ENCODE assay signal across 13 cellular contexts in the genomic region with DNA sequence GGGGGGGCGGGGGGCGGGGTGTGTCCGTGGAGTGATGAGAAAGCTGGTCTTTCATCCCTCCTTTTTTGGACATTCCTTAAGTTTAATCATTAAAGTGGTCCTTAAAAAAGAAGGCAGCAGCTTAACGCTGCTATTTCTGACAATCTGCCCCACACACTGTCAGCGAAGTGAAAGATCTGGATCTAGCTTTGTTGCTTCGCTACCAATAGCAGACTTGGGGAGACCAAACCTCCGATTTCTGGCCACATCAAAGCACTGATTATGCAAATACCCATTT. TPM values are rescaled to one million over a fixed set of nuclear protein-coding genes. Genes with fewer than 3 reads are reported as not detected.
DNase-seq lines count a peak whose midpoint lies in the region; ATAC-seq and TF ChIP-seq lines count a peak whose summit lies in the region.
"Had no signal": no experiment of that assay in that cellular context is flagged by ENCODE, and none has a peak within 500 bp of the region (broad histone marks: within the 10 kb centered on the region; RNA-seq: fewer than 3 reads in every experiment).

No MANE protein-coding gene starts in this region.

- intact Hi-C loops in tibial artery (cut with DNase I; ENCODE audit: low total_unique reads), result no loop called here

- H3K27ac ChIP-seq in tibial artery (no peak overlapping the region), substantia nigra (ENCODE audit: low read depth, low read length, poor library complexity, severe bottlenecking) (no peak overlapping the region)
- H3K27ac ChIP-seq: C4-2B had no signal

- peaks cover 96% of the 10 kb centered on the region for H3K27me3 Mint-ChIP-seq in activated naive CD4-positive, alpha-beta T cell treated with anti-CD3 and anti-CD28 coated beads, Interleukin-2, amount 10 ng/mL, durations not matched to agents 7 days and 5 days
- peaks cover 27 to 62% (median 34%) of the 10 kb centered on the region in 3 donors for H3K27me3 Mint-ChIP-seq in immature natural killer cell (ENCODE audit: low read depth in 3 of 3)

- TF ChIP-seq CTCF in WI38 (IDR thresholded peaks at IDR 0.05; ENCODE audit: low read depth, low read length) (no peak), tibial artery (IDR thresholded peaks at IDR 0.05) (no peak)

- peaks cover 7% of the 10 kb centered on the region for H3K36me3 Mint-ChIP-seq in activated naive CD4-positive, alpha-beta T cell treated with anti-CD3 and anti-CD28 coated beads, Interleukin-2, amount 10 ng/mL, durations not matched to agents 7 days and 5 days
- H3K36me3 Mint-ChIP-seq in activated naive CD4-positive, alpha-beta T cell treated with anti-CD3 and anti-CD28 coated beads, Interleukin-2, amount 50 U/mL, for 72 hours, result peaks cover 12 to 15% of the 10 kb centered on the region in 2 donors
- H3K36me3 Mint-ChIP-seq in immature natural killer cell, result no peaks in the 10 kb centered on the region

- H3K27ac Mint-ChIP-seq in activated naive CD4-positive, alpha-beta T cell treated with anti-CD3 and anti-CD28 coated beads, Interleukin-2, amount 10 ng/mL, durations not matched to agents 7 days and 5 days, result peak overlapping the region; percentile 3
- no peak overlapping the region for H3K27ac Mint-ChIP-seq in activated naive CD4-positive, alpha-beta T cell treated with anti-CD3 and anti-CD28 coated beads, Interleukin-2, amount 50 U/mL, for 72 hours
- H3K27ac Mint-ChIP-seq in immature natural killer cell, result no peak overlapping the region

- CTCF ChIA-PET in activated naive CD4-positive, alpha-beta T cell treated with anti-CD3 and anti-CD28 coated beads, Interleukin-2, amount 10 ng/mL, durations not matched to agents 7 days and 5 days (lab: Charles Lee), result interaction anchor here (0.9 to 1.7 kb wide), 4 partner anchors 11 to 293 kb away, joined by 4 to 15 read pairs (median 5); no protein-coding TSS in a partner anchor

- no peaks in the 10 kb centered on the region for H3K9me3 Mint-ChIP-seq in activated naive CD4-positive, alpha-beta T cell treated with anti-CD3 and anti-CD28 coated beads, Interleukin-2, amount 10 ng/mL, durations not matched to agents 7 days and 5 days
- peaks cover 6 to 7% of the 10 kb centered on the region in 2 donors for H3K9me3 Mint-ChIP-seq in activated naive CD4-positive, alpha-beta T cell treated with anti-CD3 and anti-CD28 coated beads, Interleukin-2, amount 50 U/mL, for 72 hours
- peaks cover 0 to 12% (median 1%) of the 10 kb centered on the region in 6 donors for H3K9me3 Mint-ChIP-seq in immature natural killer cell

- no peaks in the 10 kb centered on the region for H3K9me3 ChIP-seq in tibial artery

- H3K4me1 Mint-ChIP-seq in activated naive CD4-positive, alpha-beta T cell treated with anti-CD3 and anti-CD28 coated beads, Interleukin-2, amount 10 ng/mL, durations not matched to agents 7 days and 5 days, result peaks cover 42% of the 10 kb centered on the region
- peaks cover 20 to 39% of the 10 kb centered on the region in 2 donors for H3K4me1 Mint-ChIP-seq in immature natural killer cell

- DNase-seq in activated naive CD4-positive, alpha-beta T cell treated with anti-CD3 and anti-CD28 coated beads, Interleukin-2, amount 10 ng/mL, durations not matched to agents 7 days and 5 days, result no peak
- no peak for DNase-seq in activated naive CD4-positive, alpha-beta T cell treated with anti-CD3 and anti-CD28 coated beads, Interleukin-2, amount 50 U/mL, for 72 hours (ENCODE audit: low spot score in 2 of 2)
- no peak for DNase-seq in immature natural killer cell
- no peak for DNase-seq in tibial artery
- no peak for DNase-seq in OCI-M2 (lab: John Stamatoyannopoulos, UW; ENCODE audit: unreplicated experiment)
- DNase-seq in substantia nigra (lab: John Stamatoyannopoulos, UW), result no peak
- no peak for DNase-seq in LoVo (ENCODE audit: low spot score)
- DNase-seq: activated CD4-positive, alpha-beta T cell treated with anti-CD3 and anti-CD28 coated beads, Interleukin-2, amount 50 U/mL, for 1 hour; hypothalamus; NCI-H1694 had no signal

- peaks cover 3 to 81% of the 10 kb centered on the region in 2 donors for H3K27me3 ChIP-seq in tibial artery

- H3K4me3 ChIP-seq in WI38 (ENCODE audit: low read depth, low read length) (peak overlapping the region; percentile 26; the same call in 1 of the 2 replicates), tibial artery (peak overlapping the region; percentile 18 to 21)

- peak overlapping the region; percentile 37 for H3K4me3 Mint-ChIP-seq in activated naive CD4-positive, alpha-beta T cell treated with anti-CD3 and anti-CD28 coated beads, Interleukin-2, amount 10 ng/mL, durations not matched to agents 7 days and 5 days
- peak overlapping the region in 4 of 5 donors; percentile 23 to 57 (median 30) for H3K4me3 Mint-ChIP-seq in immature natural killer cell

- no peaks in the 10 kb centered on the region for H3K36me3 ChIP-seq in tibial artery

- no peak for ATAC-seq in activated naive CD4-positive, alpha-beta T cell treated with anti-CD3 and anti-CD28 coated beads, Interleukin-2, amount 50 U/mL, for 72 hours
- ATAC-seq: HCT116 had no signal

- H3K4me1 ChIP-seq in tibial artery, result peaks cover 0 to 36% (median 29%) of the 10 kb centered on the region in 4 donors

RNA-seq across cellular contexts. Expression of gene NEUROG2, which starts 5.9 kb away (rescaled TPM):
- total RNA-seq in activated naive CD4-positive, alpha-beta T cell treated with anti-CD3 and anti-CD28 coated beads, Interleukin-2, amount 50 U/mL, for 72 hours, result under 1 TPM in 1 of 2 donors, not detected in 1; 0.10 TPM
- polyA plus RNA-seq in immature natural killer cell, result not detected
